In genomic region chr3:141556034-141556433, GRCh38 we compare ENCODE assay signal across 1 cellular context.
TF ChIP-seq lines count a peak whose summit lies in the region.

No MANE protein-coding gene starts in this region.

TF ChIP-seq in K562, 482 proteins besides CTCF, POLR2A, EP300 and RAD21 (continued from another document):
- TF ChIP-seq THAP12 (CRISPR knock-in tag; IDR thresholded peaks at IDR 0.05) (no peak), ATF3 (IDR thresholded peaks at IDR 0.05) (0 out of 2 replicates have a peak, but pooled peaks have one; percentile 22), ATF3 (CRISPR knock-in tag; conservative IDR thresholded peaks at IDR 0.05) (no peak), ZNF174 (CRISPR knock-in tag; IDR thresholded peaks at IDR 0.05) (no peak), KLF6 (CRISPR knock-in tag; IDR thresholded peaks at IDR 0.05; ENCODE audit: borderline replicate concordance) (no peak), HMGXB4 (CRISPR knock-in tag; IDR thresholded peaks at IDR 0.05) (no peak), PURB (CRISPR knock-in tag; IDR thresholded peaks at IDR 0.05; ENCODE audit: low read depth) (no peak), PTBP1 (IDR thresholded peaks at IDR 0.05; ENCODE audit: low read depth, low read length) (no peak), ZNF324 (CRISPR knock-in tag; IDR thresholded peaks at IDR 0.05) (no peak), ARID1B (IDR thresholded peaks at IDR 0.05) (0 out of 2 replicates have a peak, but pooled peaks have one; percentile 9), ZKSCAN1 (IDR thresholded peaks at IDR 0.05; ENCODE audit: low read depth, low read length) (no peak), FOSL1 (tag; conservative IDR thresholded peaks at IDR 0.05) (peak; percentile 74), ASH1L (IDR thresholded peaks at IDR 0.05; ENCODE audit: borderline replicate concordance, low read depth, partially characterized antibody) (no peak), JUND (IDR thresholded peaks at IDR 0.05; ENCODE audit: borderline replicate concordance, low read depth, low read length) (peak; percentile 14; the same call in 1 of the 2 replicates), JUND (tag; IDR thresholded peaks at IDR 0.05; ENCODE audit: borderline replicate concordance, low read depth, low read length) (0 out of 3 replicates have a peak, but pooled peaks have one; percentile 19), CEBPG (CRISPR knock-in tag; IDR thresholded peaks at IDR 0.05) (no peak), CEBPG (tag; conservative IDR thresholded peaks at IDR 0.05 in 1 of 2, IDR thresholded peaks at IDR 0.05 in 1 of 2) (peak; percentile 37 to 54; a peak in 3 of 4 replicates), RBM17 (IDR thresholded peaks at IDR 0.05; ENCODE audit: borderline replicate concordance, low read depth, low read length) (no peak), HSF4 (CRISPR knock-in tag; IDR thresholded peaks at IDR 0.05; ENCODE audit: borderline replicate concordance) (no peak), PBX2 (CRISPR knock-in tag; IDR thresholded peaks at IDR 0.05; ENCODE audit: low read depth) (no peak), PBX2 (tag; conservative IDR thresholded peaks at IDR 0.05; ENCODE audit: low read depth) (0 out of 2 replicates have a peak, but pooled peaks have one; percentile 7), SAFB2 (IDR thresholded peaks at IDR 0.05; ENCODE audit: borderline replicate concordance, low read depth, low read length, severe bottlenecking) (no peak)
TF ChIP-seq in K562: peak in this region for 8.
